8 cellular contexts compared by ENCODE assay signal in the genomic region with DNA sequence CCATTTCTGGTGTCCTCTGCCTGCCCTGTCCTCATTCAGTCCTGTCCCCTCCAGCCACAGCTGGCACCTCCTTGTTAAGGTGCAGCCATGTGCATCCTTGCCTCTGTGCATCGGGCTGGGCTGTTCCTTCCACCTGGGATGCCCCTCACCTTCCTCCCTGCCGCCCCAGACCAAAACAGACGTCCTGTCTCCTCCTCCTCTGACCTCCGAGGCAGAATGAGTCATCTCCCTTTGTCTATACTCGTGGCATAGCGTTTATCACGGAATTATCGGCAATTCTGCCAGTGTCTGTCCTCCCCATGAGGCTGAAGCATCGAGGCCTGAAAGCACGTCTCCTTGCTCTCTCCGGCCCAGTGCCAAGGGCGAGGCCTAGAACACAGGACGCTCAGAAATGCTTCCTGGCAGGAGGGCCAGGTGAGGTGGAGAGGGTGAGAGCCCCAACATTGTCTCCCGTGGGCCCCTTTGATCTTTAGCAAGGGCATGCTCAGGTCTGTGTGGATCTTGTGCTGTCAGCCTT. TPM values are rescaled to one million over a fixed set of nuclear protein-coding genes. Genes with fewer than 3 reads are reported as not detected.
DNase-seq lines count a peak whose midpoint lies in the region; ATAC-seq and TF ChIP-seq lines count a peak whose summit lies in the region.

No MANE protein-coding gene starts in this region.

- peak overlapping the region; percentile 20 to 95 for H2BK12ac ChIP-seq in mesenchymal stem cell (ENCODE audit: low read length in 2 of 2)

- no peak overlapping the region for H3K4me3 Mint-ChIP-seq in activated CD4-positive, alpha-beta T cell treated with anti-CD3 and anti-CD28 coated beads, Interleukin-2, amount 10 ng/mL, durations not matched to agents 7 days and 5 days

- peaks cover 35% of the 10 kb centered on the region for H3K4me1 Mint-ChIP-seq in activated CD4-positive, alpha-beta T cell treated with anti-CD3 and anti-CD28 coated beads, Interleukin-2, amount 10 ng/mL, durations not matched to agents 7 days and 5 days

- peak overlapping the region; percentile 93 for H3K9ac ChIP-seq in mesenchymal stem cell (ENCODE audit: low read length)

- no peak overlapping the region for H2BK15ac ChIP-seq in mesenchymal stem cell (ENCODE audit: low read depth, poor library complexity, severe bottlenecking)

- H3K36me3 Mint-ChIP-seq in activated CD4-positive, alpha-beta T cell treated with anti-CD3 and anti-CD28 coated beads, Interleukin-2, amount 10 ng/mL, durations not matched to agents 7 days and 5 days (ENCODE audit: low read depth) = no peaks in the 10 kb centered on the region

- H3K4me1 ChIP-seq in BE2C = peaks cover 21% of the 10 kb centered on the region
- H3K4me1 ChIP-seq in body of pancreas = peaks cover 59% of the 10 kb centered on the region
- peaks cover 37% of the 10 kb centered on the region for H3K4me1 ChIP-seq in mesenchymal stem cell (ENCODE audit: control insufficient read depth, insufficient read depth, low read depth, low read length)

- no peaks in the 10 kb centered on the region for H3K9me3 Mint-ChIP-seq in activated CD4-positive, alpha-beta T cell treated with anti-CD3 and anti-CD28 coated beads, Interleukin-2, amount 10 ng/mL, durations not matched to agents 7 days and 5 days

- H3K9me3 ChIP-seq in BE2C (no peaks in the 10 kb centered on the region), body of pancreas (no peaks in the 10 kb centered on the region), mesenchymal stem cell (ENCODE audit: control insufficient read depth, low read length) (no peaks in the 10 kb centered on the region)

- ATAC-seq in body of pancreas (no peak), GM18867 (IDR thresholded peaks at IDR 0.05; ENCODE audit: unreplicated experiment) (no peak)

- H3K27me3 Mint-ChIP-seq in activated CD4-positive, alpha-beta T cell treated with anti-CD3 and anti-CD28 coated beads, Interleukin-2, amount 10 ng/mL, durations not matched to agents 7 days and 5 days = no peaks in the 10 kb centered on the region

- POLR2A ChIA-PET in activated CD4-positive, alpha-beta T cell treated with anti-CD3 and anti-CD28 coated beads, Interleukin-2, amount 10 ng/mL, durations not matched to agents 7 days and 5 days (lab: Charles Lee) = no interaction called here

- H3K4ac ChIP-seq in mesenchymal stem cell (ENCODE audit: low read depth in 1 of 2, low read length in 2 of 2) = peak overlapping the region; percentile 9 to 69

- intact Hi-C loops in body of pancreas (cut with DNase I) = no loop called here

- TF ChIP-seq CTCF in BE2C (IDR thresholded peaks at IDR 0.05; ENCODE audit: low read depth, low read length) (no peak), body of pancreas (IDR thresholded peaks at IDR 0.05) (no peak)

- peak overlapping the region; percentile 50 for H4K8ac ChIP-seq in mesenchymal stem cell (ENCODE audit: low read length)

- H3K27ac Mint-ChIP-seq in activated CD4-positive, alpha-beta T cell treated with anti-CD3 and anti-CD28 coated beads, Interleukin-2, amount 10 ng/mL, durations not matched to agents 7 days and 5 days = no peak overlapping the region

- H3K27ac ChIP-seq in body of pancreas = peak overlapping the region; percentile 64 to 97 (median 80)
- H3K27ac ChIP-seq in mesenchymal stem cell (ENCODE audit: low read length, poor library complexity, severe bottlenecking) = peak overlapping the region; percentile 24

- no peak for TF ChIP-seq POLR2A in body of pancreas (IDR thresholded peaks at IDR 0.05)

- DNase-seq in BE2C = peak; percentile 69
- peak; percentile 34 for DNase-seq in KBM-7
- DNase-seq in body of pancreas = peak in 3 of 4 donors; percentile 33 to 62 (median 49)
- DNase-seq in mesenchymal stem cell = peak; percentile 95
- no peak for DNase-seq in activated CD4-positive, alpha-beta T cell treated with anti-CD3 and anti-CD28 coated beads, Interleukin-2, amount 10 ng/mL, durations not matched to agents 7 days and 5 days
- DNase-seq in NCI-H146 (lab: John Stamatoyannopoulos, UW) = no peak
- no peak for DNase-seq in 8988T

- H3K27me3 ChIP-seq in BE2C (no peaks in the 10 kb centered on the region), body of pancreas (no peaks in the 10 kb centered on the region), mesenchymal stem cell (ENCODE audit: control insufficient read depth in 1 of 2, insufficient read depth in 1 of 2, low read length in 2 of 2) (no peaks in the 10 kb centered on the region)

- in situ Hi-C loops in KBM-7 (cut with MboI; ENCODE audit: low pct_unique_long_range_greater_than_20kb, low sequenced_read_pairs) = no loop called here

- peak overlapping the region; percentile 75 for H2BK120ac ChIP-seq in mesenchymal stem cell (ENCODE audit: low read depth, low read length)

- peak overlapping the region; percentile 1 for H2AK5ac ChIP-seq in mesenchymal stem cell (ENCODE audit: low read length, severe bottlenecking)

- WGBS in body of pancreas, 2 donors = 28 to 35% methylated on average over 9 to 14 of the region's 14 CpGs
- WGBS in mesenchymal stem cell = 3% methylated on average over 14 of the region's 14 CpGs

- H3K4me3 ChIP-seq in BE2C (ENCODE audit: low read depth, low read length) (peak overlapping the region; percentile 20; the same call in 1 of the 2 replicates), body of pancreas (no peak overlapping the region), mesenchymal stem cell (ENCODE audit: insufficient read depth in 1 of 2, low read depth in 1 of 2, low read length in 2 of 2) (peak overlapping the region in 1 of 2 experiments; percentile 0)

- CTCF ChIA-PET in activated CD4-positive, alpha-beta T cell treated with anti-CD3 and anti-CD28 coated beads, Interleukin-2, amount 10 ng/mL, durations not matched to agents 7 days and 5 days (lab: Charles Lee) = no interaction called here

- H3K18ac ChIP-seq in mesenchymal stem cell (ENCODE audit: low read depth in 1 of 2, low read length in 2 of 2) = peak overlapping the region; percentile 54 to 82

- H3K14ac ChIP-seq in mesenchymal stem cell (ENCODE audit: low read length in 2 of 2) = peak overlapping the region in 1 of 2 experiments; percentile 84

- no peak overlapping the region for H3K23ac ChIP-seq in mesenchymal stem cell (ENCODE audit: low read length in 2 of 2)

- H3K36me3 ChIP-seq in BE2C (no peaks in the 10 kb centered on the region), body of pancreas (replicated peaks in 1 of 2; ENCODE audit: insufficient read depth in 1 of 2, low read depth in 2 of 2) (no peaks in the 10 kb centered on the region), mesenchymal stem cell (ENCODE audit: control insufficient read depth in 1 of 2, insufficient read depth in 2 of 2, low read depth in 1 of 2, low read length in 2 of 2) (no peaks in the 10 kb centered on the region)

- peaks cover 7% of the 10 kb centered on the region for H3K79me1 ChIP-seq in mesenchymal stem cell (replicated peaks; ENCODE audit: low read length, poor library complexity, severe bottlenecking)

- H2BK5ac ChIP-seq in mesenchymal stem cell (ENCODE audit: low read depth, low read length, poor library complexity, severe bottlenecking) = no peak overlapping the region

- peak overlapping the region; percentile 12 for H4K91ac ChIP-seq in mesenchymal stem cell (ENCODE audit: low read length)

- peak overlapping the region; percentile 9 for H3K4me2 ChIP-seq in mesenchymal stem cell (ENCODE audit: low read length, poor library complexity, severe bottlenecking)

- H2AFZ ChIP-seq in mesenchymal stem cell (ENCODE audit: low read depth, low read length) = no peak overlapping the region

RNA-seq across cellular contexts. Expression of a gene that starts 4.6 kb away (rescaled TPM):
- polyA plus RNA-seq in BE2C (2012; ENCODE audit: insufficient read depth, insufficient read length, low read depth) = 26.3 TPM
- total RNA-seq in body of pancreas = 10 to 100 TPM; 16.3 to 41.5 TPM
- 24.1 TPM for polyA plus RNA-seq in mesenchymal stem cell (2013, experiment 1 of 2)
- 22.8 TPM for polyA plus RNA-seq in mesenchymal stem cell (2013, experiment 2 of 2)
- total RNA-seq in activated CD4-positive, alpha-beta T cell treated with anti-CD3 and anti-CD28 coated beads, Interleukin-2, amount 10 ng/mL, durations not matched to agents 7 days and 5 days = 10 to 100 TPM; 18.1 to 18.5 TPM

Comparison
In these comparisons a context has a peak if more than half of its experiments do, and no peak if none do; other contexts are left out.
1. DNase-seq: peak in BE2C (single experiment), KBM-7 (single experiment), body of pancreas (3 of 4) and mesenchymal stem cell (single experiment); none in activated CD4-positive, alpha-beta T cell treated with anti-CD3 and anti-CD28 coated beads, Interleukin-2, amount 10 ng/mL, durations not matched to agents 7 days and 5 days (single experiment), NCI-H146 (single experiment) and 8988T (single experiment).